In genomic region chr10:3868274-3868669, GRCh38 we compare ENCODE assay signal across 14 cellular contexts.
DNase-seq lines count a peak whose midpoint lies in the region; ATAC-seq and TF ChIP-seq lines count a peak whose summit lies in the region.
"Had no signal": no experiment of that assay in that cellular context is flagged by ENCODE, and none has a peak within 500 bp of the region (broad histone marks: within the 10 kb centered on the region; RNA-seq: fewer than 3 reads in every experiment).

No MANE protein-coding gene starts in this region.

- TF ChIP-seq CTCF in CD8-positive, alpha-beta T cell (IDR thresholded peaks at IDR 0.05) = no peak
- no peak for TF ChIP-seq CTCF in HFFc6 (IDR thresholded peaks at IDR 0.05)

- POLR2A ChIA-PET in T-cell (lab: Charles Lee) = no interaction called here
- POLR2A ChIA-PET in CD8-positive, alpha-beta T cell (lab: Charles Lee) = interaction anchor here (1.9 kb wide), 1 partner anchor 20 kb away, joined by 4 read pairs; no protein-coding TSS in a partner anchor

- H3K9me3 Mint-ChIP-seq in activated naive CD4-positive, alpha-beta T cell treated with anti-CD3 and anti-CD28 coated beads, Interleukin-2, amount 50 U/mL, for 72 hours = no peaks in the 10 kb centered on the region
- H3K9me3 Mint-ChIP-seq in T-cell (no peaks in the 10 kb centered on the region), HFFc6 (no peaks in the 10 kb centered on the region)
- H3K9me3 Mint-ChIP-seq in CD8-positive, alpha-beta T cell = no peaks in the 10 kb centered on the region

- ATAC-seq in activated naive CD4-positive, alpha-beta T cell treated with anti-CD3 and anti-CD28 coated beads, Interleukin-2, amount 50 U/mL, for 72 hours = no peak
- ATAC-seq in HG02759 (IDR thresholded peaks at IDR 0.05; ENCODE audit: unreplicated experiment) = peak; percentile 66
- no peak for ATAC-seq in T-cell (replicated peaks in 1 of 4)
- no peak for ATAC-seq in CD8-positive, alpha-beta T cell
- no peak for ATAC-seq in GM18868 (IDR thresholded peaks at IDR 0.05; ENCODE audit: unreplicated experiment)

- DNase-seq in activated naive CD4-positive, alpha-beta T cell treated with anti-CD3 and anti-CD28 coated beads, Interleukin-2, amount 50 U/mL, for 72 hours (ENCODE audit: low spot score in 2 of 2) = no peak
- DNase-seq in activated naive CD4-positive, alpha-beta T cell treated with Interleukin-2 at 50 U/mL for 16 hours = no peak
- DNase-seq in T-cell (no peak), ureter (ENCODE audit: low spot score) (no peak), HFFc6 (no peak)
- no peak for DNase-seq in CD8-positive, alpha-beta T cell
- DNase-seq: left cardiac atrium, NCI-H446, occipital lobe, SHP77 treated with DMSO at 0.1 percent for 48 hours, WERI-Rb-1 had no signal

- H3K4me3 ChIP-seq in CD8-positive, alpha-beta T cell (ENCODE audit: low read depth, low read length) = no peak overlapping the region

- no peaks in the 10 kb centered on the region for H3K27me3 ChIP-seq in CD8-positive, alpha-beta T cell (ENCODE audit: insufficient read depth, low read length)

- no peaks in the 10 kb centered on the region for H3K27me3 Mint-ChIP-seq in T-cell
- no peaks in the 10 kb centered on the region for H3K27me3 Mint-ChIP-seq in CD8-positive, alpha-beta T cell (ENCODE audit: low read depth)
- H3K27me3 Mint-ChIP-seq in HFFc6 (ENCODE audit: insufficient read depth) = no peaks in the 10 kb centered on the region; the same call in 1 of the 2 replicates
- H3K27me3 Mint-ChIP-seq: activated naive CD8-positive, alpha-beta T cell had no signal

- no peaks in the 10 kb centered on the region for H3K9me3 ChIP-seq in CD8-positive, alpha-beta T cell (ENCODE audit: low read length)

- H3K36me3 Mint-ChIP-seq in activated naive CD4-positive, alpha-beta T cell treated with anti-CD3 and anti-CD28 coated beads, Interleukin-2, amount 50 U/mL, for 72 hours = peaks cover 0 to 5% of the 10 kb centered on the region in 2 donors
- H3K36me3 Mint-ChIP-seq in T-cell (no peaks in the 10 kb centered on the region), HFFc6 (ENCODE audit: low read depth) (no peaks in the 10 kb centered on the region)
- H3K36me3 Mint-ChIP-seq in CD8-positive, alpha-beta T cell = no peaks in the 10 kb centered on the region

- no peaks in the 10 kb centered on the region for H3K4me1 ChIP-seq in CD8-positive, alpha-beta T cell (ENCODE audit: insufficient read depth, low read length)

- no peaks in the 10 kb centered on the region for H3K36me3 ChIP-seq in CD8-positive, alpha-beta T cell (ENCODE audit: insufficient read depth, low read length)
- H3K36me3 ChIP-seq: WERI-Rb-1 had no signal

- intact Hi-C loops in CD8-positive, alpha-beta T cell (cut with DNase I, micrococcal nuclease) = no loop called here

- H3K27ac ChIP-seq in CD8-positive, alpha-beta T cell (ENCODE audit: low read depth, low read length) = no peak overlapping the region
- H3K27ac ChIP-seq: WERI-Rb-1 had no signal

- H3K4me1 Mint-ChIP-seq in T-cell = peaks cover 28 to 65% (median 55%) of the 10 kb centered on the region in 3 donors
- peaks cover 27% of the 10 kb centered on the region for H3K4me1 Mint-ChIP-seq in CD8-positive, alpha-beta T cell (ENCODE audit: low read depth)
- peaks cover 15% of the 10 kb centered on the region for H3K4me1 Mint-ChIP-seq in HFFc6 (ENCODE audit: low read depth)

- H3K4me3 Mint-ChIP-seq in T-cell (no peak overlapping the region), HFFc6 (no peak overlapping the region)
- no peak overlapping the region for H3K4me3 Mint-ChIP-seq in CD8-positive, alpha-beta T cell

- CTCF ChIA-PET in T-cell (lab: Charles Lee) = interaction anchor here in 1 of 2 donors (0.7 kb wide), 1 partner anchor 9 kb away, joined by 7 read pairs; no protein-coding TSS in a partner anchor
- CTCF ChIA-PET in CD8-positive, alpha-beta T cell (lab: Charles Lee) = no interaction called here

- peak overlapping the region; percentile 89 to 97 for H3K27ac Mint-ChIP-seq in activated naive CD4-positive, alpha-beta T cell treated with anti-CD3 and anti-CD28 coated beads, Interleukin-2, amount 50 U/mL, for 72 hours
- peak overlapping the region; percentile 72 to 85 for H3K27ac Mint-ChIP-seq in T-cell
- H3K27ac Mint-ChIP-seq in CD8-positive, alpha-beta T cell = no peak overlapping the region
- no peak overlapping the region for H3K27ac Mint-ChIP-seq in HFFc6

Comparison
In these comparisons a context has a peak if more than half of its experiments do, and no peak if none do; other contexts are left out.
1. H3K27ac Mint-ChIP-seq: peak in activated naive CD4-positive, alpha-beta T cell treated with anti-CD3 and anti-CD28 coated beads, Interleukin-2, amount 50 U/mL, for 72 hours (2 of 2) and T-cell (2 of 2); none in CD8-positive, alpha-beta T cell (single experiment) and HFFc6 (single experiment).